2 cellular contexts compared by ENCODE assay signal in the genomic region with DNA sequence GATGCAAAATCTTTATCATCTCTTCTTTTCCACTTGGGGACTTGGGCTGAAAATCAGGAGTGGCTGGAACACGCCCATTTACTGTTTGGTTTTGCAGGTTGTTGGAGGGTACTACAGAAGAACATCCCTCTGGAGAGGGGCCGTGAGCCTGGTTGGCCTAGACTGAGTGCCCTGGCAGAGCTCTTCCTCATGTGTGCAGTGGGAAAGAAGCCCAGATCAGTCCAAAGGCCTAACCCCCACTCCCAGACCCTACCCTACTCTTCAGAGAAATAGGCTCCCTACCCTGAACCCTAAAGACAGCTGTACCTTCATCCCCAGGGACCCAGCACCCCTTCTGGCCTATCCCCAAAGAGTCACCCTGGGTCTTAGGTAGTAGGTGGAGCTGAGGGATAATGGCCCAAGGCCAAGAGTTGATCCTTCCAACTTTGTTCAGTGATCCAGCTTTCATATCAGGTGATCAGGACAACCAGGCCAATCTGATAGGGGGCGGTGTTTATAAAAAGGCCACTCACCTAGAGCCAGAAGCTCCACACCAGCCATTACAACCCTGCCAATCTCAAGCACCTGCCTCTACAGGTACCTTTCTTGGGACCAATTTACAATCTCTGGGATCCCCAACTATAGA.
TF ChIP-seq lines count a peak whose summit lies in the region.

A gene with protein sequence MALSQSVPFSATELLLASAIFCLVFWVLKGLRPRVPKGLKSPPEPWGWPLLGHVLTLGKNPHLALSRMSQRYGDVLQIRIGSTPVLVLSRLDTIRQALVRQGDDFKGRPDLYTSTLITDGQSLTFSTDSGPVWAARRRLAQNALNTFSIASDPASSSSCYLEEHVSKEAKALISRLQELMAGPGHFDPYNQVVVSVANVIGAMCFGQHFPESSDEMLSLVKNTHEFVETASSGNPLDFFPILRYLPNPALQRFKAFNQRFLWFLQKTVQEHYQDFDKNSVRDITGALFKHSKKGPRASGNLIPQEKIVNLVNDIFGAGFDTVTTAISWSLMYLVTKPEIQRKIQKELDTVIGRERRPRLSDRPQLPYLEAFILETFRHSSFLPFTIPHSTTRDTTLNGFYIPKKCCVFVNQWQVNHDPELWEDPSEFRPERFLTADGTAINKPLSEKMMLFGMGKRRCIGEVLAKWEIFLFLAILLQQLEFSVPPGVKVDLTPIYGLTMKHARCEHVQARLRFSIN (plus strand): TSS at position 524 of the 625 bp plus-strand sequence. CDS start 894 bp downstream, outside the sequence.

TF ChIP-seq in liver, 16 proteins besides CTCF, POLR2A, EP300 and RAD21:
- TF ChIP-seq RXRA (IDR thresholded peaks at IDR 0.05) (peak; percentile 53 to 65), JUND (IDR thresholded peaks at IDR 0.05) (no peak), HNF4A (conservative IDR thresholded peaks at IDR 0.05) (peak; percentile 42 to 63), GABPA (IDR thresholded peaks at IDR 0.05 in 1 of 2, conservative IDR thresholded peaks at IDR 0.05 in 1 of 2) (no peak), HNF4G (IDR thresholded peaks at IDR 0.05) (no peak), YY1 (IDR thresholded peaks at IDR 0.05) (peak; percentile 39), EGR1 (IDR thresholded peaks at IDR 0.05; ENCODE audit: low read depth in 2 of 2) (no peak), FOXA2 (IDR thresholded peaks at IDR 0.05) (no peak), SP1 (IDR thresholded peaks at IDR 0.05) (peak; percentile 42)
- TF ChIP-seq, protein P1, sequence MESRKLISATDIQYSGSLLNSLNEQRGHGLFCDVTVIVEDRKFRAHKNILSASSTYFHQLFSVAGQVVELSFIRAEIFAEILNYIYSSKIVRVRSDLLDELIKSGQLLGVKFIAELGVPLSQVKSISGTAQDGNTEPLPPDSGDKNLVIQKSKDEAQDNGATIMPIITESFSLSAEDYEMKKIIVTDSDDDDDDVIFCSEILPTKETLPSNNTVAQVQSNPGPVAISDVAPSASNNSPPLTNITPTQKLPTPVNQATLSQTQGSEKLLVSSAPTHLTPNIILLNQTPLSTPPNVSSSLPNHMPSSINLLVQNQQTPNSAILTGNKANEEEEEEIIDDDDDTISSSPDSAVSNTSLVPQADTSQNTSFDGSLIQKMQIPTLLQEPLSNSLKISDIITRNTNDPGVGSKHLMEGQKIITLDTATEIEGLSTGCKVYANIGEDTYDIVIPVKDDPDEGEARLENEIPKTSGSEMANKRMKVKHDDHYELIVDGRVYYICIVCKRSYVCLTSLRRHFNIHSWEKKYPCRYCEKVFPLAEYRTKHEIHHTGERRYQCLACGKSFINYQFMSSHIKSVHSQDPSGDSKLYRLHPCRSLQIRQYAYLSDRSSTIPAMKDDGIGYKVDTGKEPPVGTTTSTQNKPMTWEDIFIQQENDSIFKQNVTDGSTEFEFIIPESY (IDR thresholded peaks at IDR 0.05) = no peak
- TF ChIP-seq, protein P2, sequence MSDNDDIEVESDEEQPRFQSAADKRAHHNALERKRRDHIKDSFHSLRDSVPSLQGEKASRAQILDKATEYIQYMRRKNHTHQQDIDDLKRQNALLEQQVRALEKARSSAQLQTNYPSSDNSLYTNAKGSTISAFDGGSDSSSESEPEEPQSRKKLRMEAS (IDR thresholded peaks at IDR 0.05) = peak; percentile 21
- TF ChIP-seq, protein P3, sequence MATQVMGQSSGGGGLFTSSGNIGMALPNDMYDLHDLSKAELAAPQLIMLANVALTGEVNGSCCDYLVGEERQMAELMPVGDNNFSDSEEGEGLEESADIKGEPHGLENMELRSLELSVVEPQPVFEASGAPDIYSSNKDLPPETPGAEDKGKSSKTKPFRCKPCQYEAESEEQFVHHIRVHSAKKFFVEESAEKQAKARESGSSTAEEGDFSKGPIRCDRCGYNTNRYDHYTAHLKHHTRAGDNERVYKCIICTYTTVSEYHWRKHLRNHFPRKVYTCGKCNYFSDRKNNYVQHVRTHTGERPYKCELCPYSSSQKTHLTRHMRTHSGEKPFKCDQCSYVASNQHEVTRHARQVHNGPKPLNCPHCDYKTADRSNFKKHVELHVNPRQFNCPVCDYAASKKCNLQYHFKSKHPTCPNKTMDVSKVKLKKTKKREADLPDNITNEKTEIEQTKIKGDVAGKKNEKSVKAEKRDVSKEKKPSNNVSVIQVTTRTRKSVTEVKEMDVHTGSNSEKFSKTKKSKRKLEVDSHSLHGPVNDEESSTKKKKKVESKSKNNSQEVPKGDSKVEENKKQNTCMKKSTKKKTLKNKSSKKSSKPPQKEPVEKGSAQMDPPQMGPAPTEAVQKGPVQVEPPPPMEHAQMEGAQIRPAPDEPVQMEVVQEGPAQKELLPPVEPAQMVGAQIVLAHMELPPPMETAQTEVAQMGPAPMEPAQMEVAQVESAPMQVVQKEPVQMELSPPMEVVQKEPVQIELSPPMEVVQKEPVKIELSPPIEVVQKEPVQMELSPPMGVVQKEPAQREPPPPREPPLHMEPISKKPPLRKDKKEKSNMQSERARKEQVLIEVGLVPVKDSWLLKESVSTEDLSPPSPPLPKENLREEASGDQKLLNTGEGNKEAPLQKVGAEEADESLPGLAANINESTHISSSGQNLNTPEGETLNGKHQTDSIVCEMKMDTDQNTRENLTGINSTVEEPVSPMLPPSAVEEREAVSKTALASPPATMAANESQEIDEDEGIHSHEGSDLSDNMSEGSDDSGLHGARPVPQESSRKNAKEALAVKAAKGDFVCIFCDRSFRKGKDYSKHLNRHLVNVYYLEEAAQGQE (IDR thresholded peaks at IDR 0.05) = peak; percentile 24

TF ChIP-seq in HepG2, 621 proteins besides CTCF, POLR2A, EP300 and RAD21:
- TF ChIP-seq RELA (CRISPR knock-in tag; IDR thresholded peaks at IDR 0.05) = no peak
- TF ChIP-seq BHLHE40 (IDR thresholded peaks at IDR 0.05; ENCODE audit: low read length) = no peak
- TF ChIP-seq, protein P4, sequence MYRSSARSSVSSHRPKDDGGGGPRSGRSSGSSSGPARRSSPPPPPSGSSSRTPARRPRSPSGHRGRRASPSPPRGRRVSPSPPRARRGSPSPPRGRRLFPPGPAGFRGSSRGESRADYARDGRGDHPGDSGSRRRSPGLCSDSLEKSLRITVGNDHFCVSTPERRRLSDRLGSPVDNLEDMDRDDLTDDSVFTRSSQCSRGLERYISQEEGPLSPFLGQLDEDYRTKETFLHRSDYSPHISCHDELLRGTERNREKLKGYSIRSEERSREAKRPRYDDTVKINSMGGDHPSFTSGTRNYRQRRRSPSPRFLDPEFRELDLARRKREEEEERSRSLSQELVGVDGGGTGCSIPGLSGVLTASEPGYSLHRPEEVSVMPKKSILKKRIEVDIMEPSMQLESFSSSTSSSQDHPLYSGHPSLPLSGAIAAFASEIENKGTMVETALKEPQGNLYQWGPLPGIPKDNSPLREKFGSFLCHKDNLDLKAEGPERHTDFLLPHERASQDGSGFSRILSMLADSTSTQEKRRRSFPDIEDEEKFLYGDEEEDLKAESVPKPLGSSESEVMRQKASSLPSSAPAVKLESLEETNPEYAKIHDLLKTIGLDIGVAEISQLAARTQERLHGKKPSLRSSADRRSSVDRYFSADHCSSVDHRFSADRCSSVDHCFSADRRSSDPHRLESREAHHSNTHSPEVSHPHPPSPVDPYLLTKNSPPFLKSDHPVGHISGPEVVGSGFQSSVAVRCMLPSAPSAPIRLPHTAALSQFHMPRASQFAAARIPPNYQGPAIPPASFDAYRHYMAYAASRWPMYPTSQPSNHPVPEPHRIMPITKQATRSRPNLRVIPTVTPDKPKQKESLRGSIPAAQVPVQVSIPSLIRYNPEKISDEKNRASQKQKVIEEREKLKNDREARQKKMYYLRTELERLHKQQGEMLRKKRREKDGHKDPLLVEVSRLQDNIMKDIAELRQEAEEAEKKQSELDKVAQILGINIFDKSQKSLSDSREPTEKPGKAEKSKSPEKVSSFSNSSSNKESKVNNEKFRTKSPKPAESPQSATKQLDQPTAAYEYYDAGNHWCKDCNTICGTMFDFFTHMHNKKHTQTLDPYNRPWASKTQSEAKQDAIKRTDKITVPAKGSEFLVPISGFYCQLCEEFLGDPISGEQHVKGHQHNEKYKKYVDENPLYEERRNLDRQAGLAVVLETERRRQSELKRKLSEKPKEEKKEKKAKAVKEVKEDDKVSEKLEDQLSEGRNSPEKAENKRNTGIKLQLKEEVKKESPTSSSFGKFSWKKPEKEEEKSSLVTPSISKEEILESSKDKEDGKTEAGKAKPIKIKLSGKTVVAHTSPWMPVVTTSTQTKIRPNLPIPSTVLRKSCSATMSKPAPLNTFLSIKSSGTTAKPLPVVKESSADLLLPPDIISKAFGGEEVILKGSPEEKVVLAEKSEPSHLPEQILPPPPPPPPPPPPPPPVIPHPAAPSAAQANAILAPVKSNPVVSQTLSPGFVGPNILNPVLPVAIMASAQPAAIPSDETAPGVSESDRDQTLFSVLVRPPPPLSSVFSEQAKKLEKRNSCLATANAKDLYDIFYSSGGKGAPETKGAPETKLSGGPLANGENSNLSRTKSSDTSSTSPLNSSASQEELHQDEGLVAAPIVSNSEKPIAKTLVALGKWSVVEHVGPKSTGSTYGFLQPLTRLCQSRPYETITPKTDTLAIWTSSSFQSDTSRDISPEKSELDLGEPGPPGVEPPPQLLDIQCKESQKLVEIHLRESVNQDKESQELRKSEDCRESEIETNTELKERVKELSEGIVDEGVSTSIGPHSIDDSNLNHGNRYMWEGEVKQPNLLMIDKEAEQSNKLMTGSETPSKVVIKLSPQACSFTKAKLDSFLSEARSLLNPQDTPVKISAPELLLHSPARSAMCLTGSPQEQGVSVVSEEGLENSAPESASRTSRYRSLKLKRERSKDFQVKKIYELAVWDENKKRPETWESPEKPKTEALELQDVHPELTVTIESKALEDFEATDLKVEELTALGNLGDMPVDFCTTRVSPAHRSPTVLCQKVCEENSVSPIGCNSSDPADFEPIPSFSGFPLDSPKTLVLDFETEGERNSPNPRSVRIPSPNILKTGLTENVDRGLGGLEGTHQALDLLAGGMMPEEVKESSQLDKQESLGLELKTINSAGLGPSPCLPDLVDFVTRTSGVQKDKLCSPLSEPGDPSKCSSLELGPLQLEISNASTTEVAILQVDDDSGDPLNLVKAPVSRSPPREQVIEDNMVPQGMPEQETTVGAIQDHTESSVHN (CRISPR knock-in tag; IDR thresholded peaks at IDR 0.05) = no peak
- TF ChIP-seq ZNF350 (CRISPR knock-in tag; IDR thresholded peaks at IDR 0.05; ENCODE audit: borderline replicate concordance, low read depth) = no peak
- TF ChIP-seq, protein P5, sequence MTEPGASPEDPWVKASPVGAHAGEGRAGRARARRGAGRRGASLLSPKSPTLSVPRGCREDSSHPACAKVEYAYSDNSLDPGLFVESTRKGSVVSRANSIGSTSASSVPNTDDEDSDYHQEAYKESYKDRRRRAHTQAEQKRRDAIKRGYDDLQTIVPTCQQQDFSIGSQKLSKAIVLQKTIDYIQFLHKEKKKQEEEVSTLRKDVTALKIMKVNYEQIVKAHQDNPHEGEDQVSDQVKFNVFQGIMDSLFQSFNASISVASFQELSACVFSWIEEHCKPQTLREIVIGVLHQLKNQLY (CRISPR knock-in tag; IDR thresholded peaks at IDR 0.05) = no peak
- TF ChIP-seq, protein P6, sequence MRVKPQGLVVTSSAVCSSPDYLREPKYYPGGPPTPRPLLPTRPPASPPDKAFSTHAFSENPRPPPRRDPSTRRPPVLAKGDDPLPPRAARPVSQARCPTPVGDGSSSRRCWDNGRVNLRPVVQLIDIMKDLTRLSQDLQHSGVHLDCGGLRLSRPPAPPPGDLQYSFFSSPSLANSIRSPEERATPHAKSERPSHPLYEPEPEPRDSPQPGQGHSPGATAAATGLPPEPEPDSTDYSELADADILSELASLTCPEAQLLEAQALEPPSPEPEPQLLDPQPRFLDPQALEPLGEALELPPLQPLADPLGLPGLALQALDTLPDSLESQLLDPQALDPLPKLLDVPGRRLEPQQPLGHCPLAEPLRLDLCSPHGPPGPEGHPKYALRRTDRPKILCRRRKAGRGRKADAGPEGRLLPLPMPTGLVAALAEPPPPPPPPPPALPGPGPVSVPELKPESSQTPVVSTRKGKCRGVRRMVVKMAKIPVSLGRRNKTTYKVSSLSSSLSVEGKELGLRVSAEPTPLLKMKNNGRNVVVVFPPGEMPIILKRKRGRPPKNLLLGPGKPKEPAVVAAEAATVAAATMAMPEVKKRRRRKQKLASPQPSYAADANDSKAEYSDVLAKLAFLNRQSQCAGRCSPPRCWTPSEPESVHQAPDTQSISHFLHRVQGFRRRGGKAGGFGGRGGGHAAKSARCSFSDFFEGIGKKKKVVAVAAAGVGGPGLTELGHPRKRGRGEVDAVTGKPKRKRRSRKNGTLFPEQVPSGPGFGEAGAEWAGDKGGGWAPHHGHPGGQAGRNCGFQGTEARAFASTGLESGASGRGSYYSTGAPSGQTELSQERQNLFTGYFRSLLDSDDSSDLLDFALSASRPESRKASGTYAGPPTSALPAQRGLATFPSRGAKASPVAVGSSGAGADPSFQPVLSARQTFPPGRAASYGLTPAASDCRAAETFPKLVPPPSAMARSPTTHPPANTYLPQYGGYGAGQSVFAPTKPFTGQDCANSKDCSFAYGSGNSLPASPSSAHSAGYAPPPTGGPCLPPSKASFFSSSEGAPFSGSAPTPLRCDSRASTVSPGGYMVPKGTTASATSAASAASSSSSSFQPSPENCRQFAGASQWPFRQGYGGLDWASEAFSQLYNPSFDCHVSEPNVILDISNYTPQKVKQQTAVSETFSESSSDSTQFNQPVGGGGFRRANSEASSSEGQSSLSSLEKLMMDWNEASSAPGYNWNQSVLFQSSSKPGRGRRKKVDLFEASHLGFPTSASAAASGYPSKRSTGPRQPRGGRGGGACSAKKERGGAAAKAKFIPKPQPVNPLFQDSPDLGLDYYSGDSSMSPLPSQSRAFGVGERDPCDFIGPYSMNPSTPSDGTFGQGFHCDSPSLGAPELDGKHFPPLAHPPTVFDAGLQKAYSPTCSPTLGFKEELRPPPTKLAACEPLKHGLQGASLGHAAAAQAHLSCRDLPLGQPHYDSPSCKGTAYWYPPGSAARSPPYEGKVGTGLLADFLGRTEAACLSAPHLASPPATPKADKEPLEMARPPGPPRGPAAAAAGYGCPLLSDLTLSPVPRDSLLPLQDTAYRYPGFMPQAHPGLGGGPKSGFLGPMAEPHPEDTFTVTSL (CRISPR knock-in tag; IDR thresholded peaks at IDR 0.05; ENCODE audit: borderline replicate concordance) = no peak
- TF ChIP-seq ZBTB38 (CRISPR knock-in tag; IDR thresholded peaks at IDR 0.05) = no peak
- TF ChIP-seq SMC3 (IDR thresholded peaks at IDR 0.05; ENCODE audit: low read length) = no peak
TF ChIP-seq in HepG2: peak in this region for 0.
